ENCODE assay signal across 18 cellular contexts in the genomic region with DNA sequence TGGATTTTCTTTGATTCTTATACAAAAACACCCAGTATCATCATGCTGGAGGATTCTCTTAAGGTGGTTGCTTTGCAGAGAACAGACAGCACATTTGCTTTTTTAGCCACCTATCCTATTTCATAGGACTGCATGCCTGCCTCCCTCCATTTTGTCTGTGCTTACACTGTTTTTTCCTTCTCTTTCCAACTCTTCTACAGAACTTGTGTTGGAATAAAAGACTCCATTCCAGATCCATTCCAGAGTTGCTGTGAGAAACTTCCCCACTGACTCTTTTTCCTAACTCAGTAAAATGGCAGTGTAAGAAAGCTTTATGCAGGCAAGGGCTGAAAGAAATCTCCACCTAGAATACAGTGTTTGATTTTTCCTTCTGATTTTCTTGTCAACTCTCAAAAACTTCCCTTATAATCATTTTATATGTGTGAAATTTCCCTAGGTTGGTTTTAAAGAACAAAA. TPM values are rescaled to one million over a fixed set of nuclear protein-coding genes. Genes with fewer than 3 reads are reported as not detected.
A peak's percentile ranks its signal among the peaks of the same experiment; 100 is the strongest.
DNase-seq lines count a peak whose midpoint lies in the region; FAIRE-seq and TF ChIP-seq lines count a peak whose summit lies in the region.
"Had no signal": no experiment of that assay in that cellular context is flagged by ENCODE, and none has a peak within 500 bp of the region (broad histone marks: within the 10 kb centered on the region; RNA-seq: fewer than 3 reads in every experiment).

No MANE protein-coding gene starts in this region.

- no peak for FAIRE-seq in endothelial cell of umbilical vein (lab: Jason Lieb, UNC)

- H3K9ac ChIP-seq in endothelial cell of umbilical vein (replicated peaks; ENCODE audit: extremely low read depth, insufficient read depth, low read length): no peak overlapping the region

- TF ChIP-seq EP300 in stomach (IDR thresholded peaks at IDR 0.05): no peak

- dilution Hi-C loops in endothelial cell of umbilical vein (cut with MboI; ENCODE audit: extremely low pct_ligation_motif_present, low sequenced_read_pairs): no loop called here

- H2AFZ ChIP-seq in endothelial cell of umbilical vein (ENCODE audit: low read depth, low read length): no peak overlapping the region

- H3K9me3 ChIP-seq in endothelial cell of umbilical vein (replicated peaks; ENCODE audit: control insufficient read depth, insufficient read depth, low read length) (no peaks in the 10 kb centered on the region), stomach (no peaks in the 10 kb centered on the region)
- H3K9me3 ChIP-seq: MG63, uterus had no signal

- CTCF ChIA-PET in endothelial cell of umbilical vein (lab: Charles Lee) (interaction anchor here (1.9 to 4.1 kb wide), 4 partner anchors 11 to 99 kb away, joined by 5 to 67 read pairs (median 24); a partner anchor contains a TSS), HEK293T (lab: Yijun Ruan, JAX) (interaction anchor here (0.6 to 0.7 kb wide), 2 partner anchors 51 to 89 kb away, joined by 3 read pairs; no protein-coding TSS in a partner anchor)

- peak; percentile 11 for DNase-seq in activated CD8-positive, alpha-beta memory T cell treated with anti-CD3 and anti-CD28 coated beads for 24 hours
- DNase-seq in activated CD8-positive, alpha-beta memory T cell treated with anti-CD3 and anti-CD28 coated beads, Interleukin-2, amount 50 U/mL, for 4 hours: no peak
- peak; percentile 82 for DNase-seq in OCI-M1 (lab: John Stamatoyannopoulos, UW)
- DNase-seq in endothelial cell of umbilical vein (ENCODE audit: low read depth, low spot score): peak; percentile 59
- DNase-seq in stomach: no peak
- DNase-seq in NCI-H345 (lab: John Stamatoyannopoulos, UW): no peak
- DNase-seq in HEK293T (ENCODE audit: extremely low spot score): no peak
- DNase-seq in NCI-H69 (lab: John Stamatoyannopoulos, UW): no peak
- DNase-seq: activated CD8-positive, alpha-beta memory T cell treated with anti-CD3 and anti-CD28 coated beads, Interleukin-2, amount 50 U/mL, for 48 hours; amniotic stem cell; effector memory CD8-positive, alpha-beta T cell; glutamatergic neuron; left cardiac atrium; MG63; nucleus accumbens; Right ventricle myocardium superior; stimulated activated CD8-positive, alpha-beta memory T cell treated with anti-CD3 and anti-CD28 coated beads, Interleukin-4, amount 100 ng/mL, for 48 hours; uterus had no signal

- H3K4me3 ChIP-seq in endothelial cell of umbilical vein (replicated peaks in 1 of 3; ENCODE audit: insufficient read depth in 1 of 3, low read depth in 1 of 3, low read length in 3 of 3) (no peak overlapping the region), stomach (no peak overlapping the region)
- H3K4me3 ChIP-seq: MG63, uterus had no signal

- H3K27ac ChIP-seq in endothelial cell of umbilical vein (ENCODE audit: insufficient read depth, low read depth, low read length) (no peak overlapping the region), stomach (peak overlapping the region in 3 of 5 donors; percentile 38 to 98 (median 98))

- POLR2A ChIA-PET in endothelial cell of umbilical vein (lab: Charles Lee): no interaction called here
- POLR2A ChIA-PET in HEK293T (lab: Yijun Ruan, JAX): interaction anchor here (2.9 to 5.1 kb wide), 3 partner anchors 8 to 96 kb away, joined by 9 to 100 read pairs (median 11); a partner anchor contains a TSS

- intact Hi-C loops in endothelial cell of umbilical vein (cut with micrococcal nuclease): loop anchor here (10.0 kb wide), 1 partner anchor 1864 kb away; a partner anchor contains a TSS
- intact Hi-C loops in stomach (cut with DNase I; ENCODE audit: low total_unique reads): no loop called here

- H4K20me1 ChIP-seq in endothelial cell of umbilical vein (replicated peaks; ENCODE audit: control insufficient read depth, extremely low read depth, insufficient read depth, low read length): no peaks in the 10 kb centered on the region

- no TSS peak for BruUV-seq in endothelial cell of umbilical vein (replicated peaks; lab: Mats Ljungman, UMichigan)

- H3K4me1 ChIP-seq in endothelial cell of umbilical vein (ENCODE audit: control insufficient read depth, extremely low read depth, insufficient read depth, low read length) (peaks cover 27% of the 10 kb centered on the region), stomach (peaks cover 32 to 60% (median 44%) of the 10 kb centered on the region in 4 donors)

- no peak for TF ChIP-seq POLR2A in endothelial cell of umbilical vein (IDR thresholded peaks at IDR 0.05; ENCODE audit: low read depth, low read length)
- no peak for TF ChIP-seq POLR2A in stomach (IDR thresholded peaks at IDR 0.05)

- H3K36me3 ChIP-seq in endothelial cell of umbilical vein (ENCODE audit: control insufficient read depth in 2 of 2, extremely low read depth in 1 of 2, insufficient read depth in 2 of 2, low read length in 2 of 2) (no peaks in the 10 kb centered on the region), stomach (no peaks in the 10 kb centered on the region)
- H3K36me3 ChIP-seq: MG63, uterus had no signal

- H3K4me2 ChIP-seq in endothelial cell of umbilical vein (ENCODE audit: insufficient read depth, low read length): no peak overlapping the region

- H3K9me1 ChIP-seq in endothelial cell of umbilical vein (replicated peaks; ENCODE audit: control insufficient read depth, extremely low read depth, insufficient read depth, low read length): no peaks in the 10 kb centered on the region

- no peaks in the 10 kb centered on the region for H3K79me2 ChIP-seq in endothelial cell of umbilical vein (ENCODE audit: control insufficient read depth, insufficient read depth, low read length)

- no peaks in the 10 kb centered on the region for H3K27me3 ChIP-seq in endothelial cell of umbilical vein (ENCODE audit: control insufficient read depth in 2 of 2, insufficient read depth in 2 of 2, low read length in 2 of 2)
- no peaks in the 10 kb centered on the region for H3K27me3 ChIP-seq in stomach
- H3K27me3 ChIP-seq: MG63, uterus had no signal

- TF ChIP-seq CTCF in endothelial cell of umbilical vein (IDR thresholded peaks at IDR 0.05; ENCODE audit: extremely low read depth in 1 of 2, insufficient read depth in 1 of 2, low read depth in 1 of 2, low read length in 2 of 2): no peak
- no peak for TF ChIP-seq CTCF in stomach (IDR thresholded peaks at IDR 0.05)

TF ChIP-seq in endothelial cell of umbilical vein, 7 proteins besides CTCF, POLR2A, EP300 and RAD21:
- TF ChIP-seq MYC (IDR thresholded peaks at IDR 0.05; ENCODE audit: low read depth, low read length) (no peak), JUN (IDR thresholded peaks at IDR 0.05; ENCODE audit: borderline replicate concordance, insufficient read depth, insufficient read length, low read depth) (no peak), FOS (IDR thresholded peaks at IDR 0.05; ENCODE audit: borderline replicate concordance, insufficient read depth, low read length) (no peak), EZH2 (IDR thresholded peaks at IDR 0.05; ENCODE audit: borderline replicate concordance, low read depth, low read length, severe bottlenecking) (no peak), GATA2 (IDR thresholded peaks at IDR 0.05; ENCODE audit: insufficient read depth, insufficient read length, low read depth, low read length) (no peak), POLR2AphosphoS5 (IDR thresholded peaks at IDR 0.05; ENCODE audit: insufficient read depth, low read depth, low read length) (no peak)
- TF ChIP-seq, protein P1, sequence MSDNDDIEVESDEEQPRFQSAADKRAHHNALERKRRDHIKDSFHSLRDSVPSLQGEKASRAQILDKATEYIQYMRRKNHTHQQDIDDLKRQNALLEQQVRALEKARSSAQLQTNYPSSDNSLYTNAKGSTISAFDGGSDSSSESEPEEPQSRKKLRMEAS (IDR thresholded peaks at IDR 0.05; ENCODE audit: insufficient read depth, insufficient read length): no peak

TF ChIP-seq in HEK293T, 16 proteins besides CTCF, POLR2A, EP300 and RAD21:
- TF ChIP-seq CTBP1 (IDR thresholded peaks at IDR 0.05; ENCODE audit: borderline replicate concordance): no peak
- no peak for TF ChIP-seq HDGF (IDR thresholded peaks at IDR 0.05; ENCODE audit: borderline replicate concordance)
- TF ChIP-seq ARNT (IDR thresholded peaks at IDR 0.05): no peak
- no peak for TF ChIP-seq FOXK2 (IDR thresholded peaks at IDR 0.05)
- no peak for TF ChIP-seq NFRKB (IDR thresholded peaks at IDR 0.05)
- no peak for TF ChIP-seq TARDBP (IDR thresholded peaks at IDR 0.05)
- TF ChIP-seq BHLHE40 (IDR thresholded peaks at IDR 0.05; ENCODE audit: borderline replicate concordance): no peak
- TF ChIP-seq SUZ12 (IDR thresholded peaks at IDR 0.05): no peak
- no peak for TF ChIP-seq L3MBTL2 (conservative IDR thresholded peaks at IDR 0.05)
- TF ChIP-seq, protein P2, sequence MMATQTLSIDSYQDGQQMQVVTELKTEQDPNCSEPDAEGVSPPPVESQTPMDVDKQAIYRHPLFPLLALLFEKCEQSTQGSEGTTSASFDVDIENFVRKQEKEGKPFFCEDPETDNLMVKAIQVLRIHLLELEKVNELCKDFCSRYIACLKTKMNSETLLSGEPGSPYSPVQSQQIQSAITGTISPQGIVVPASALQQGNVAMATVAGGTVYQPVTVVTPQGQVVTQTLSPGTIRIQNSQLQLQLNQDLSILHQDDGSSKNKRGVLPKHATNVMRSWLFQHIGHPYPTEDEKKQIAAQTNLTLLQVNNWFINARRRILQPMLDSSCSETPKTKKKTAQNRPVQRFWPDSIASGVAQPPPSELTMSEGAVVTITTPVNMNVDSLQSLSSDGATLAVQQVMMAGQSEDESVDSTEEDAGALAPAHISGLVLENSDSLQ (IDR thresholded peaks at IDR 0.05): no peak

RNA-seq across cellular contexts. Expression of a gene that starts 5.2 kb away (rescaled TPM):
- total RNA-seq in endothelial cell of umbilical vein (67.0 and 77.2 TPM in 2 replicates), stomach (10 to 100 TPM; 42.9 to 74.2 (median 50.1) TPM)
- polyA plus RNA-seq in endothelial cell of umbilical vein (36.9 and 39.0 TPM in 2 replicates), stomach (10 to 100 TPM in 2 of 3 donors, 1 to 10 TPM in 1; 9.9 to 10.8 (median 10.4) TPM)
- 33.9 and 37.5 TPM in 2 replicates for polyA plus RNA-seq in endothelial cell of umbilical vein (2011; cell fraction: cytosol; rRNA removed)
- polyA plus RNA-seq in endothelial cell of umbilical vein (2011; cell fraction: nucleus; rRNA removed): 69.0 and 81.0 TPM in 2 replicates
- 30.6 and 34.7 TPM in 2 replicates for polyA plus RNA-seq in endothelial cell of umbilical vein (2012)
- polyA minus RNA-seq in endothelial cell of umbilical vein: 57.2 and 66.1 TPM in 2 replicates
- polyA minus RNA-seq in endothelial cell of umbilical vein (2011; cell fraction: cytosol; rRNA and poly(A)+ RNA removed): 22.1 TPM
- 54.8 and 54.9 TPM in 2 replicates for polyA minus RNA-seq in endothelial cell of umbilical vein (2011; cell fraction: nucleus; rRNA and poly(A)+ RNA removed)

Comparison
In these comparisons a context has a peak if more than half of its experiments do, and no peak if none do; other contexts are left out.
1. DNase-seq: peak in activated CD8-positive, alpha-beta memory T cell treated with anti-CD3 and anti-CD28 coated beads for 24 hours (single experiment), OCI-M1 (single experiment) and endothelial cell of umbilical vein (single experiment); none in activated CD8-positive, alpha-beta memory T cell treated with anti-CD3 and anti-CD28 coated beads, Interleukin-2, amount 50 U/mL, for 4 hours (single experiment), stomach (single experiment), NCI-H345 (single experiment), HEK293T (single experiment) and NCI-H69 (single experiment).